In the genomic region with DNA sequence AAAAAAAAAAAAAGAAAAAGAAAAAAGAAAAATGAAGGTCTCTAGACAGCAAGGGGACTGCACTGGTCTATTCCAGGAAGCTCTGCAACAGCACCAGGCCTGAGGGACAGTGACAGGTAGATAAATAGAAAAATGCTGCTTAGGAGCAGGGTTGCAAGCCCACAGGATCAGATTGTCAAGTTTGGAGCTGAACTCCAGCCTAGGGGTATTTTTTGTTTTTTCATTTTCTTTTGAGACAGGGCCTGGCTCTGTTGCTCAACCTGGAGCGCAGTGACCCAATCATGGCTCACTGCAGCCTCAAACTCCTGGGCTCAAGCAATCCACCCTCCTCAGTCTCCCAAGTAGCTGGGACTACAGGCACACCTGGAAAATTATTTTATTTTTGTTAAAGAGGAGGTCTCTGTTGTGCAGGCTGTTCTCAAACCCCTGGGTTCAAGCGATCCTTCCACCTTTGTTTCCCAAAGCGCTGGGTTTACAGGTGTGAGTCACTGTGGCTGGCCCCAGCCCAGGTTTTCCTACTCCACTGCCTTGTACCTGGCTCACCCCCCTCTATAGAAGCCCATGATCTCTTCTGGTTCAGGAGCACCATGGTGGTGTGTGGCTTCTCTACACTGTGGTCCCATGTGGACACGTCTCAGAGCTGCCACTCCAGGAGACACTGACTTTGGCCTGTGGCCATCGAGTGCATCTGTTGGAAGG, we compare ENCODE assay signal across 25 cellular contexts. TPM values are rescaled to one million over a fixed set of nuclear protein-coding genes. Genes with fewer than 3 reads are reported as not detected.
DNase-seq lines count a peak whose midpoint lies in the region; ATAC-seq, FAIRE-seq and TF ChIP-seq lines count a peak whose summit lies in the region.
"Had no signal": no experiment of that assay in that cellular context is flagged by ENCODE, and none has a peak within 500 bp of the region (broad histone marks: within the 10 kb centered on the region; RNA-seq: fewer than 3 reads in every experiment).

No MANE protein-coding gene starts in this region.

- FAIRE-seq in GM19239 (lab: Jason Lieb, UNC): no peak
- FAIRE-seq: GM18507 had no signal

- no peak overlapping the region for H3K4me3 Mint-ChIP-seq in nephron progenitor cell
- H3K4me3 Mint-ChIP-seq in type B pancreatic cell: no peak overlapping the region
- H3K4me3 Mint-ChIP-seq: CD4-positive, CD25-positive, alpha-beta regulatory T cell; GM23338 had no signal

- DNase-seq in activated effector memory CD4-positive, alpha-beta T cell treated with anti-CD3 and anti-CD28 coated beads, Interleukin-2, amount 50 U/mL, for 16 hours: peak; percentile 45
- DNase-seq in activated effector memory CD4-positive, alpha-beta T cell treated with Interleukin-2 at 50 U/mL for 16 hours: no peak
- DNase-seq in nephron progenitor cell (no peak), type B pancreatic cell (ENCODE audit: extremely low spot score, unreplicated experiment) (no peak), GM19239 (ENCODE audit: insufficient read length, low spot score) (no peak), kidney tubule cell (ENCODE audit: low spot score) (no peak)
- DNase-seq: CD4-positive, CD25-positive, alpha-beta regulatory T cell; DMS153; DND-41; IMR-90; NCI-H1092; NCI-H1417 treated with DMSO at 0.1 percent for 48 hours; NCI-H187; NCI-H2171 treated with DMSO at 0.1 percent for 48 hours; NCI-H345; NCI-H524 treated with DMSO at 0.1 percent for 48 hours; NCI-H774; PC-9 had no signal

- H3K36me3 Mint-ChIP-seq in nephron progenitor cell (ENCODE audit: low read depth) (no peaks in the 10 kb centered on the region), type B pancreatic cell (no peaks in the 10 kb centered on the region)
- H3K36me3 Mint-ChIP-seq: CD4-positive, CD25-positive, alpha-beta regulatory T cell had no signal

- H3K4me1 Mint-ChIP-seq in nephron progenitor cell (peaks cover 22% of the 10 kb centered on the region), type B pancreatic cell (ENCODE audit: unreplicated experiment) (no peaks in the 10 kb centered on the region)

- TF ChIP-seq CTCF in nephron progenitor cell (IDR thresholded peaks at IDR 0.05): no peak
- TF ChIP-seq CTCF in type B pancreatic cell (conservative IDR thresholded peaks at IDR 0.05): no peak

- H3K9me3 Mint-ChIP-seq in nephron progenitor cell (peaks cover 2% of the 10 kb centered on the region), type B pancreatic cell (no peaks in the 10 kb centered on the region)
- H3K9me3 Mint-ChIP-seq: GM23338, HFFc6 had no signal

- H3K27me3 Mint-ChIP-seq in nephron progenitor cell (ENCODE audit: low read depth, poor library complexity) (peaks cover 3% of the 10 kb centered on the region), type B pancreatic cell (no peaks in the 10 kb centered on the region)

- H3K27ac Mint-ChIP-seq in nephron progenitor cell (peak overlapping the region; percentile 54), type B pancreatic cell (peak overlapping the region; percentile 76)
- H3K27ac Mint-ChIP-seq: CD4-positive, CD25-positive, alpha-beta regulatory T cell; GM23338; HFFc6 had no signal

- ATAC-seq in esophagus mucosa (peak; percentile 57), GM21515 (IDR thresholded peaks at IDR 0.05; ENCODE audit: unreplicated experiment) (no peak)
- ATAC-seq: GM23338, Right ventricle myocardium inferior, SK-N-SH treated with all-trans-retinoic acid at 6 μM for 48 hours had no signal

RNA-seq across cellular contexts. Expression of gene POP4, which starts 23.9 kb away (rescaled TPM):
- 49.3 TPM for total RNA-seq in esophagus mucosa
- 48.4 and 51.3 TPM in 2 replicates for total RNA-seq in type B pancreatic cell (ENCODE audit: low replicate concordance)

RNA-seq across cellular contexts. Expression of gene PLEKHF1, which starts 35.3 kb away (rescaled TPM):
- total RNA-seq in esophagus mucosa: 4.4 TPM
- total RNA-seq in type B pancreatic cell (ENCODE audit: low replicate concordance): 6.3 and 16.9 TPM in 2 replicates
